19 cellular contexts compared by ENCODE assay signal in the genomic region with DNA sequence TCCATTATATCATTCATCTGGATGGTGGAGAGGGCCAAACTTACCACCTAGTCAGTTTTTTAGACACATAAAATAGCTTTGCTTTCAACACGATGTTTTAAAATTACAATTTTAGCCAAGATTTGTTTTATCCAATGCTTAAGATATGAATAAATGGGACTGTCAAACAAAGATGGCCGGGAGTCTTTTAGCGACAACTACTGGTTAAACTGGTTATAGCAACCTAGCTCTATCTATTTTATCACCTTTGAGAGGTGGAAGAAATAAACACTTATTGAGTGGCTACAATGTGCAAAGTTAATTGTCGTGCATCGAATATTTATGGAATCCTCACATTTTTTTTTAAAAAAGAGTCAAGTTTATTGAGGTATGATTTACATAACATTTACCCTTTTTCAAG.
"Had no signal": no experiment of that assay in that cellular context is flagged by ENCODE, and none has a peak within 500 bp of the region (broad histone marks: within the 10 kb centered on the region; RNA-seq: fewer than 3 reads in every experiment).

No MANE protein-coding gene starts in this region.

- H3K4me1 Mint-ChIP-seq: activated B cell treated with CpG ODN at 0.5 μM for 24 hours; central memory CD8-positive, alpha-beta T cell; naive B cell; stimulated activated memory B cell treated with anti-CD40 and anti-IgM and Interleukin-4, amounts not matched to agents 10 μg/mL and 1 μg/mL and 100 μg/mL, for 72 hours had no signal

- ATAC-seq: body of pancreas; esophagus mucosa; foreskin keratinocyte; left cardiac atrium; right cardiac atrium; stimulated activated memory B cell treated with anti-CD40 and anti-IgM and Interleukin-4, amounts not matched to agents 10 μg/mL and 1 μg/mL and 100 μg/mL, for 72 hours had no signal

- H3K4me3 Mint-ChIP-seq: activated B cell treated with CpG ODN at 0.5 μM for 24 hours; central memory CD8-positive, alpha-beta T cell; dendritic cell treated with granulocyte-macrophage colony-stimulating factor and Interleukin-4, amounts not matched to agents 40 ng/mL and 50 ng/mL, for 4 days; naive B cell; stimulated activated memory B cell treated with anti-CD40 and anti-IgM and Interleukin-4, amounts not matched to agents 10 μg/mL and 1 μg/mL and 100 μg/mL, for 72 hours had no signal

- H3K9me3 ChIP-seq: adrenal gland, body of pancreas, vagina had no signal

- H3K4me1 ChIP-seq: adrenal gland, body of pancreas, foreskin keratinocyte, vagina had no signal

- H3K27ac Mint-ChIP-seq: activated B cell treated with CpG ODN at 0.5 μM for 24 hours; dendritic cell treated with granulocyte-macrophage colony-stimulating factor and Interleukin-4, amounts not matched to agents 40 ng/mL and 50 ng/mL, for 4 days; naive B cell; stimulated activated memory B cell treated with anti-CD40 and anti-IgM and Interleukin-4, amounts not matched to agents 10 μg/mL and 1 μg/mL and 100 μg/mL, for 72 hours had no signal

- H3K27me3 ChIP-seq: adrenal gland, body of pancreas, tibial artery, vagina had no signal

- DNase-seq: activated B cell treated with CpG ODN at 0.5 μM for 24 hours; activated CD4-positive, alpha-beta T cell treated with anti-CD3 and anti-CD28 coated beads, Interleukin-2, amount 50 U/mL, for 1 hour; activated naive CD4-positive, alpha-beta T cell treated with anti-CD3 and anti-CD28 coated beads, Interleukin-2, amount 50 U/mL, for 16 hours; activated T-cell treated with anti-CD3 and anti-CD28 coated beads, Interleukin-2, amount 50 U/mL, for 1 hour; adrenal gland; body of pancreas; foreskin keratinocyte; left cardiac atrium; midbrain; naive B cell; right cardiac atrium; tibial artery had no signal

- H3K4me3 ChIP-seq: adrenal gland, body of pancreas, lung, smooth muscle cell, tibial artery, vagina had no signal

- H3K27ac ChIP-seq: adrenal gland, body of pancreas, foreskin keratinocyte, vagina had no signal

- H3K36me3 ChIP-seq: adrenal gland, tibial artery, vagina had no signal
